In the genomic region with DNA sequence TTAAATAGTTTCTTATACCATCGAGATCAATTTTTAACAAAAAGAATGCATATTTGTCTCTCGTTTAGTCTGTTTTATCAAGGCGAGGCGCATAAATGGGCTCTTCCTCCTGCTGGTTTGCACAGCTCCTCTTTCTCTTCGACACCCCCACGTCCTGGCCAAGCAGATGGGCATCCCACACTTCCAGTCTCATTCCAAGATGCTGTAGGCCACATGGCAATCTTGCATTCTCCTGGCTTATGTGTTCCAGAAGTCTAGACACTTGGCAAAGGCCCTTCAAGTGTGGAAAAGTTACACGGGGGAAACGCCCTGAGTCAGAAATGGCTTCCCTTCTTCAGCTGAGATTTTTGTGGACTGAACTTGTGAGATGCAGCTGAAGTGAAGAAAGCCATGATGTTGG, we compare ENCODE assay signal across 1 cellular context.
TF ChIP-seq lines count a peak whose summit lies in the region.

No MANE protein-coding gene starts in this region.

TF ChIP-seq in IMR-90, 13 proteins besides CTCF, POLR2A, EP300 and RAD21 (continued from another document):
- no peak for TF ChIP-seq CEBPB (IDR thresholded peaks at IDR 0.05; ENCODE audit: low read depth, low read length)
- no peak for TF ChIP-seq FOS (IDR thresholded peaks at IDR 0.05; ENCODE audit: low read depth, low read length)
- no peak for TF ChIP-seq RCOR1 (IDR thresholded peaks at IDR 0.05; ENCODE audit: insufficient replicate concordance, low read length)
